14 cellular contexts compared by ENCODE assay signal in the genomic region with DNA sequence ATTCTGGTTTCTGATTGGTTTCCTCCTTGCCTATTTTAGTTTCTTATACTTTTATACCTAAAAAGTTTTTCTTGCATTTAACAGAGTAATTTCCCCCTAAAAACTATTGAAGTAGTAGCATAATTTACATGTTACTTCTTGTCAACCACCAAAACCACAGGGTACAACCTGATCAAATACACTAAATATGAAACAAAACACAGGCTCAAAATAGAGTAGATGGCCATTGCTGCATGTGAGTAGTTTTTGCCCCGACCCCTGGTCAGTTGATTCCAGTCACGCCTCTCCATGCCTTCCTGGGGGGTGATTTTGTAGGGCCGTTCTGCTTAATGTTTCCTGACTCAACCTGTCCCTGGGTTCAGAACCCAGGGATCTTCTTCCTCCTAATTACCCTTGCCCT.
DNase-seq lines count a peak whose midpoint lies in the region; ATAC-seq and TF ChIP-seq lines count a peak whose summit lies in the region.
"Had no signal": no experiment of that assay in that cellular context is flagged by ENCODE, and none has a peak within 500 bp of the region (broad histone marks: within the 10 kb centered on the region; RNA-seq: fewer than 3 reads in every experiment).

No MANE protein-coding gene starts in this region.

- H3K9me3 ChIP-seq in ascending aorta = no peaks in the 10 kb centered on the region
- H3K9me3 ChIP-seq: right lobe of liver, SJSA1, uterus had no signal

- no peak for TF ChIP-seq CTCF in ascending aorta (IDR thresholded peaks at IDR 0.05)

- H3K36me3 Mint-ChIP-seq in memory B cell = peaks cover 24% of the 10 kb centered on the region

- intact Hi-C loops in ascending aorta (cut with DNase I) = no loop called here

- no peaks in the 10 kb centered on the region for H3K27me3 ChIP-seq in ascending aorta
- H3K27me3 ChIP-seq: BLaER1, right lobe of liver, SJSA1, uterus had no signal

- H3K36me3 ChIP-seq in ascending aorta = no peaks in the 10 kb centered on the region
- H3K36me3 ChIP-seq: right lobe of liver, uterus had no signal

- H3K4me1 Mint-ChIP-seq in memory B cell = peaks cover 26% of the 10 kb centered on the region

- DNase-seq in memory B cell (ENCODE audit: low spot score in 2 of 2) = no peak
- DNase-seq in activated T-cell treated with anti-CD3 and anti-CD28 coated beads, Interleukin-2, amount 50 U/mL, for 1 hour = no peak
- DNase-seq in activated naive CD4-positive, alpha-beta T cell (lab: John Stamatoyannopoulos, UW) = no peak
- no peak for DNase-seq in ascending aorta (ENCODE audit: low spot score in 2 of 2)
- DNase-seq in activated effector memory CD4-positive, alpha-beta T cell treated with Interleukin-2 at 50 U/mL for 16 hours = no peak
- DNase-seq: activated CD4-positive, alpha-beta T cell treated with anti-CD3 and anti-CD28 coated beads for 1 hour; activated naive CD4-positive, alpha-beta T cell treated with anti-CD3 and anti-CD28 coated beads for 36 hours; right lobe of liver; uterus had no signal

- no peaks in the 10 kb centered on the region for H3K27me3 Mint-ChIP-seq in memory B cell

- ATAC-seq in GM18517 (IDR thresholded peaks at IDR 0.05; ENCODE audit: unreplicated experiment) (peak; percentile 89), GM21576 (IDR thresholded peaks at IDR 0.05; ENCODE audit: unreplicated experiment) (peak; percentile 73), HG03139 (IDR thresholded peaks at IDR 0.05; ENCODE audit: unreplicated experiment) (peak; percentile 67), memory B cell (ENCODE audit: low read depth) (peak; percentile 29)
- ATAC-seq: right lobe of liver had no signal

- H3K9me3 Mint-ChIP-seq in memory B cell = no peaks in the 10 kb centered on the region

- H3K4me3 Mint-ChIP-seq in memory B cell = peak overlapping the region; percentile 8
- H3K4me3 Mint-ChIP-seq: activated naive CD4-positive, alpha-beta T cell treated with anti-CD3 and anti-CD28 coated beads for 36 hours had no signal

- no peaks in the 10 kb centered on the region for H3K4me1 ChIP-seq in ascending aorta
- H3K4me1 ChIP-seq: BLaER1, uterus had no signal

- H3K4me3 ChIP-seq in ascending aorta = no peak overlapping the region
- H3K4me3 ChIP-seq: BLaER1, right lobe of liver, SJSA1, uterus had no signal

- H3K27ac ChIP-seq in ascending aorta = no peak overlapping the region
- H3K27ac ChIP-seq: BLaER1, right lobe of liver, SJSA1, uterus had no signal

- H3K27ac Mint-ChIP-seq in memory B cell = no peak overlapping the region
- H3K27ac Mint-ChIP-seq: activated naive CD4-positive, alpha-beta T cell treated with anti-CD3 and anti-CD28 coated beads for 36 hours had no signal

Comparison
In these comparisons a context has a peak if more than half of its experiments do, and no peak if none do; other contexts are left out.
1. ATAC-seq: peak in every context shown above with its lines; median percentile 89 in GM18517; 73 in GM21576; 67 in HG03139; 29 in memory B cell.